In genomic region chr21:36989699-36990507, GRCh38 we compare ENCODE assay signal across 8 cellular contexts. TPM values are rescaled to one million over a fixed set of nuclear protein-coding genes. Genes with fewer than 3 reads are reported as not detected.
DNase-seq lines count a peak whose midpoint lies in the region; ATAC-seq, FAIRE-seq and TF ChIP-seq lines count a peak whose summit lies in the region.

No MANE protein-coding gene starts in this region.

- H3K4me1 ChIP-seq in keratinocyte (ENCODE audit: control insufficient read depth, extremely low read depth, insufficient read depth, low read length), result no peaks in the 10 kb centered on the region

- no peaks in the 10 kb centered on the region for H4K20me1 ChIP-seq in keratinocyte (ENCODE audit: control insufficient read depth, extremely low read depth, insufficient read depth, low read length)

- H2AFZ ChIP-seq in keratinocyte (ENCODE audit: control insufficient read depth, low read length), result peak overlapping the region; percentile 94

- peak in 2 of 3 experiments; percentile 31 to 87 for TF ChIP-seq CTCF in keratinocyte (optimal IDR thresholded peaks at IDR 0.05 in 1 of 3, IDR thresholded peaks at IDR 0.05 in 1 of 3, conservative IDR thresholded peaks at IDR 0.05 in 1 of 3; ENCODE audit: extremely low read depth in 1 of 3, insufficient read depth in 2 of 3, low read length in 3 of 3)

- no peaks in the 10 kb centered on the region for H3K36me3 ChIP-seq in keratinocyte (ENCODE audit: control insufficient read depth in 2 of 2, extremely low read depth in 1 of 2, insufficient read depth in 2 of 2, low read length in 2 of 2)

- dilution Hi-C loops in keratinocyte (cut with MboI; ENCODE audit: extremely low pct_ligation_motif_present, low sequenced_read_pairs), result no loop called here

- no peaks in the 10 kb centered on the region for H3K9me1 ChIP-seq in keratinocyte (ENCODE audit: control insufficient read depth, extremely low read depth, insufficient read depth, low read length)

- peak overlapping the region; percentile 74 for H3K4me2 ChIP-seq in keratinocyte (ENCODE audit: control insufficient read depth, extremely low read depth, insufficient read depth, low read depth, low read length)

- H3K27ac ChIP-seq in keratinocyte (ENCODE audit: control insufficient read depth, insufficient read depth, low read length), result peak overlapping the region; percentile 55

- ATAC-seq in GM19025 (IDR thresholded peaks at IDR 0.05; ENCODE audit: low read depth, unreplicated experiment) (peak; percentile 96), HG03280 (IDR thresholded peaks at IDR 0.05; ENCODE audit: unreplicated experiment) (peak; percentile 93)

- DNase-seq in Ammon's horn (ENCODE audit: low spot score) (peak; percentile 91), NCI-H226 (peak; percentile 89), keratinocyte (ENCODE audit: low read depth, low spot score) (no peak)
- DNase-seq in activated CD4-positive, CD25-positive, alpha-beta regulatory T cell treated with anti-CD3 and anti-CD28 coated beads, Interleukin-2, amount 50 U/mL, for 16 hours (ENCODE audit: low read depth, low spot score), result peak; percentile 60
- peak; percentile 75 for DNase-seq in central memory CD4-positive, alpha-beta T cell
- DNase-seq in stimulated activated CD4-positive, alpha-beta T cell treated with anti-CD3 and anti-CD28 coated beads, Interleukin-12 subunit alpha, Interleukin-12 subunit beta, amount 100 ng/mL, for 48 hours (ENCODE audit: low read depth in 2 of 3, low spot score in 1 of 3), result peak; percentile 79 to 89 (median 80)

- H3K9ac ChIP-seq in keratinocyte (ENCODE audit: control insufficient read depth, extremely low read depth, insufficient read depth, low read length), result peak overlapping the region; percentile 71

- peak overlapping the region; percentile 35 to 64 (median 62) for H3K4me3 ChIP-seq in keratinocyte (ENCODE audit: control insufficient read depth in 2 of 3, extremely low read depth in 1 of 3, insufficient read depth in 2 of 3, low read depth in 1 of 3, low read length in 3 of 3)

- H3K9me3 ChIP-seq in keratinocyte (ENCODE audit: control insufficient read depth, low read depth, low read length), result no peaks in the 10 kb centered on the region

- no peaks in the 10 kb centered on the region for H3K27me3 ChIP-seq in keratinocyte (ENCODE audit: control insufficient read depth, extremely low read depth, insufficient read depth, low read length)

- FAIRE-seq in keratinocyte (lab: Jason Lieb, UNC), result no peak

- H3K79me2 ChIP-seq in keratinocyte (ENCODE audit: control insufficient read depth, insufficient read depth, low read length), result no peaks in the 10 kb centered on the region

RNA-seq across cellular contexts. Expression of gene RIPPLY3, which starts 16.6 kb away (rescaled TPM):
- 0.05 to 0.07 TPM in 2 of 3 replicates, not detected in the other for polyA plus RNA-seq in keratinocyte
- not detected for polyA plus RNA-seq in keratinocyte (2011; ENCODE audit: low read depth)
- polyA plus RNA-seq in keratinocyte (2011; cell fraction: cytosol; rRNA removed), result not detected in 2 replicates
- polyA plus RNA-seq in keratinocyte (2011; cell fraction: nucleus; rRNA removed), result not detected in 2 replicates
- polyA plus RNA-seq in keratinocyte (2012; ENCODE audit: low replicate concordance), result 0.05 TPM in 1 of 2 replicates, not detected in the other
- not detected in 3 replicates for polyA minus RNA-seq in keratinocyte
- not detected for polyA minus RNA-seq in keratinocyte (2011; cell fraction: cytosol; rRNA and poly(A)+ RNA removed)
- polyA minus RNA-seq in keratinocyte (2011; cell fraction: nucleus; rRNA and poly(A)+ RNA removed), result not detected in 2 replicates

RNA-seq across cellular contexts. Expression of gene HLCS, which starts 23.4 kb away (rescaled TPM):
- polyA plus RNA-seq in keratinocyte, result 9.2 to 12.9 TPM (median 11.5 TPM) in 3 replicates
- polyA plus RNA-seq in keratinocyte (2011; ENCODE audit: low read depth), result 4.3 TPM
- 7.7 and 10.9 TPM in 2 replicates for polyA plus RNA-seq in keratinocyte (2011; cell fraction: cytosol; rRNA removed)
- 16.3 and 19.4 TPM in 2 replicates for polyA plus RNA-seq in keratinocyte (2011; cell fraction: nucleus; rRNA removed)
- polyA plus RNA-seq in keratinocyte (2012; ENCODE audit: low replicate concordance), result 2.6 and 10.9 TPM in 2 replicates
- polyA minus RNA-seq in keratinocyte, result 8.9 to 30.1 TPM (median 18.7 TPM) in 3 replicates
- polyA minus RNA-seq in keratinocyte (2011; cell fraction: cytosol; rRNA and poly(A)+ RNA removed), result 6.3 TPM
- 20.0 and 32.8 TPM in 2 replicates for polyA minus RNA-seq in keratinocyte (2011; cell fraction: nucleus; rRNA and poly(A)+ RNA removed)
